1 cellular context compared by ENCODE assay signal in the genomic region with DNA sequence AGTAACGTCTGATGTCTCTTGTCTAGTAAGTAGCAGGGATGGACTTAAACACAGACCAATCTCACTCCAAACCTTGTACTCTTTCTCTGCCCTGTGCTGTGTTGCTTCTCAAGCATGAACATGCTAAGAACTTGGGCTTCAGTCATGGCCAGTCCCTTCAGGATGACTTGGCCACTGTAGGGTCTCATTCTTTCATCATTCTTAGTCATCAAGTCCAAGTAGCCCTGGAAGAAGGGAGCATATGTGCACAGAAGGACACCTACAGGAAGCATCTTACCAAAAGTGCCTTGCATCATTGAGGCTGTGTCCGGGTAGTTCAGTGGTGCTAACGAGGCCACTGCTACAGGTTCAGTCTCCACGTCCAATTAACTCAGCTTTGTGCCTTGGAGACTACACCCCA.
TF ChIP-seq lines count a peak whose summit lies in the region.

No MANE protein-coding gene starts in this region.

TF ChIP-seq in H1, 55 proteins besides CTCF, POLR2A, EP300 and RAD21:
- TF ChIP-seq FOSL1 (IDR thresholded peaks at IDR 0.05; ENCODE audit: insufficient read depth, low read depth, low read length): no peak
- TF ChIP-seq, protein P1, sequence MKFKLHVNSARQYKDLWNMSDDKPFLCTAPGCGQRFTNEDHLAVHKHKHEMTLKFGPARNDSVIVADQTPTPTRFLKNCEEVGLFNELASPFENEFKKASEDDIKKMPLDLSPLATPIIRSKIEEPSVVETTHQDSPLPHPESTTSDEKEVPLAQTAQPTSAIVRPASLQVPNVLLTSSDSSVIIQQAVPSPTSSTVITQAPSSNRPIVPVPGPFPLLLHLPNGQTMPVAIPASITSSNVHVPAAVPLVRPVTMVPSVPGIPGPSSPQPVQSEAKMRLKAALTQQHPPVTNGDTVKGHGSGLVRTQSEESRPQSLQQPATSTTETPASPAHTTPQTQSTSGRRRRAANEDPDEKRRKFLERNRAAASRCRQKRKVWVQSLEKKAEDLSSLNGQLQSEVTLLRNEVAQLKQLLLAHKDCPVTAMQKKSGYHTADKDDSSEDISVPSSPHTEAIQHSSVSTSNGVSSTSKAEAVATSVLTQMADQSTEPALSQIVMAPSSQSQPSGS (IDR thresholded peaks at IDR 0.05; ENCODE audit: low read length): no peak
- TF ChIP-seq KDM4A (IDR thresholded peaks at IDR 0.05; ENCODE audit: low read depth, low read length, severe bottlenecking): no peak
- TF ChIP-seq HDAC2 (IDR thresholded peaks at IDR 0.05; ENCODE audit: borderline replicate concordance in 1 of 2, low read depth in 2 of 2, low read length in 2 of 2): no peak
- TF ChIP-seq POLR2AphosphoS5 (IDR thresholded peaks at IDR 0.05; ENCODE audit: low read depth, low read length): no peak
- no peak for TF ChIP-seq ASH2L (IDR thresholded peaks at IDR 0.05; ENCODE audit: low read length)
